8 cellular contexts compared by ENCODE assay signal in genomic region chr18:21489119-21489750, GRCh38.
DNase-seq lines count a peak whose midpoint lies in the region; ATAC-seq lines count a peak whose summit lies in the region.

No MANE protein-coding gene starts in this region.

- intact Hi-C loops in Right ventricle myocardium superior (cut with DNase I), result no loop called here

- ATAC-seq in GM21529 (IDR thresholded peaks at IDR 0.05; ENCODE audit: unreplicated experiment) (peak; percentile 72), Right ventricle myocardium superior (ENCODE audit: poor library complexity) (peak; percentile 85), GM21367 (IDR thresholded peaks at IDR 0.05; ENCODE audit: unreplicated experiment) (no peak), GM18517 (IDR thresholded peaks at IDR 0.05; ENCODE audit: unreplicated experiment) (no peak)

- DNase-seq in COR-L47 (lab: John Stamatoyannopoulos, UW) (peak; percentile 75), NCI-H2029 treated with DMSO at 0.1 percent for 48 hours (lab: John Stamatoyannopoulos, UW) (peak; percentile 11), Right ventricle myocardium superior (no peak), putamen (ENCODE audit: low spot score) (peak; percentile 42)
- peak; percentile 2 for DNase-seq in activated CD4-positive, alpha-beta T cell treated with anti-CD3 and anti-CD28 coated beads, Interleukin-2, amount 50 U/mL, for 1 hour

Comparison
In these comparisons a context has a peak if more than half of its experiments do, and no peak if none do; other contexts are left out.
1. ATAC-seq: peak in GM21529 (single experiment) and Right ventricle myocardium superior (single experiment); none in GM21367 (single experiment) and GM18517 (single experiment).